16 cellular contexts compared by ENCODE assay signal in genomic region chr4:31391976-31392375, GRCh38.
DNase-seq lines count a peak whose midpoint lies in the region; ATAC-seq and TF ChIP-seq lines count a peak whose summit lies in the region.
"Had no signal": no experiment of that assay in that cellular context is flagged by ENCODE, and none has a peak within 500 bp of the region (broad histone marks: within the 10 kb centered on the region; RNA-seq: fewer than 3 reads in every experiment).

No MANE protein-coding gene starts in this region.

- H3K27me3 Mint-ChIP-seq in T-helper 17 cell: no peaks in the 10 kb centered on the region
- H3K27me3 Mint-ChIP-seq: CD4-positive, alpha-beta memory T cell had no signal

- H3K4me1 Mint-ChIP-seq in T-helper 17 cell: no peaks in the 10 kb centered on the region
- H3K4me1 Mint-ChIP-seq: CD14-positive monocyte; CD4-positive, alpha-beta memory T cell had no signal

- no peaks in the 10 kb centered on the region for H3K4me1 ChIP-seq in adipocyte (ENCODE audit: control insufficient read depth, insufficient read depth, low read length)
- H3K4me1 ChIP-seq: BLaER1, HAP-1 had no signal

- H3K9me3 ChIP-seq in adipocyte (ENCODE audit: control insufficient read depth, low read length): no peaks in the 10 kb centered on the region
- no peaks in the 10 kb centered on the region for H3K9me3 ChIP-seq in T-helper 17 cell (ENCODE audit: control insufficient read depth, low read length, poor library complexity, severe bottlenecking)
- H3K9me3 ChIP-seq: BLaER1, HAP-1 had no signal

- no peak overlapping the region for H3K27ac Mint-ChIP-seq in T-helper 17 cell
- H3K27ac Mint-ChIP-seq: CD14-positive monocyte; CD4-positive, alpha-beta memory T cell had no signal

- ATAC-seq in T-helper 17 cell (no peak), GM18520 (IDR thresholded peaks at IDR 0.05; ENCODE audit: unreplicated experiment) (no peak)

- H3K4me3 ChIP-seq in adipocyte (ENCODE audit: low read length) (no peak overlapping the region), fibroblast of the aortic adventitia (ENCODE audit: low read depth, low read length) (no peak overlapping the region)
- H3K4me3 ChIP-seq: BLaER1, GM23248, HAP-1 had no signal

- no peaks in the 10 kb centered on the region for H3K36me3 ChIP-seq in adipocyte (ENCODE audit: control insufficient read depth, insufficient read depth, low read length, severe bottlenecking)
- H3K36me3 ChIP-seq: BLaER1, HAP-1 had no signal

- no peaks in the 10 kb centered on the region for H3K27me3 ChIP-seq in adipocyte (replicated peaks; ENCODE audit: control insufficient read depth, insufficient read depth, low read length)
- H3K27me3 ChIP-seq: BLaER1 had no signal

- no peaks in the 10 kb centered on the region for H3K36me3 Mint-ChIP-seq in T-helper 17 cell (ENCODE audit: low read depth)
- H3K36me3 Mint-ChIP-seq: CD14-positive monocyte; CD4-positive, alpha-beta memory T cell had no signal

- no peak for TF ChIP-seq CTCF in fibroblast of the aortic adventitia (IDR thresholded peaks at IDR 0.05; ENCODE audit: insufficient read depth, low read length)

- H3K4me3 Mint-ChIP-seq in T-helper 17 cell: no peak overlapping the region
- H3K4me3 Mint-ChIP-seq: CD14-positive monocyte; CD4-positive, alpha-beta memory T cell had no signal

- peak; percentile 18 for DNase-seq in HS-5 (ENCODE audit: low read depth)
- DNase-seq in adipocyte (ENCODE audit: low read depth): peak; percentile 41
- peak; percentile 18 for DNase-seq in fibroblast of the aortic adventitia (ENCODE audit: low read depth)
- DNase-seq in dermis blood vessel endothelial cell: no peak
- no peak for DNase-seq in T-helper 17 cell
- no peak for DNase-seq in activated CD4-positive, alpha-beta T cell treated with anti-CD3 and anti-CD28 coated beads, Interleukin-2, amount 50 U/mL, for 48 hours
- DNase-seq: AML-193; CD4-positive, alpha-beta memory T cell; DMS153; DMS79; GF-D8; GM23248 had no signal

- H3K9ac ChIP-seq in adipocyte (ENCODE audit: low read length): no peak overlapping the region
- H3K9ac ChIP-seq: BLaER1, GM23248 had no signal

Comparison
In these comparisons a context has a peak if more than half of its experiments do, and no peak if none do; other contexts are left out.
1. DNase-seq: peak in HS-5 (single experiment), adipocyte (single experiment) and fibroblast of the aortic adventitia (single experiment); none in dermis blood vessel endothelial cell (single experiment), T-helper 17 cell (0 of 3) and activated CD4-positive, alpha-beta T cell treated with anti-CD3 and anti-CD28 coated beads, Interleukin-2, amount 50 U/mL, for 48 hours (0 of 2).